ENCODE assay signal across 11 cellular contexts in genomic region chr10:77505431-77506334, GRCh38.
DNase-seq lines count a peak whose midpoint lies in the region; ATAC-seq and TF ChIP-seq lines count a peak whose summit lies in the region.
"Had no signal": no experiment of that assay in that cellular context is flagged by ENCODE, and none has a peak within 500 bp of the region (broad histone marks: within the 10 kb centered on the region; RNA-seq: fewer than 3 reads in every experiment).

No MANE protein-coding gene starts in this region.

- DNase-seq in GM04504 (ENCODE audit: low read depth): peak; percentile 85
- DNase-seq in RWPE1 (ENCODE audit: low spot score): peak; percentile 87
- peak; percentile 95 for DNase-seq in fibroblast of mammary gland (ENCODE audit: low read depth)
- DNase-seq in stimulated activated effector memory CD8-positive, alpha-beta T cell treated with anti-CD3 and anti-CD28 coated beads, Interleukin-12 subunit alpha, Interleukin-12 subunit beta, amount 100 ng/mL, for 72 hours (ENCODE audit: low spot score in 2 of 2): no peak
- no peak for DNase-seq in activated CD4-positive, alpha-beta T cell treated with anti-CD3 and anti-CD28 coated beads, Interleukin-2, amount 50 U/mL, for 4 hours
- DNase-seq: activated effector memory CD4-positive, alpha-beta T cell treated with Interleukin-2 at 50 U/mL for 16 hours; naive B cell; NCI-H2107; stimulated activated CD4-positive, alpha-beta T cell treated with anti-CD3 and anti-CD28 coated beads, Interleukin-4, amount 100 ng/mL, for 24 hours had no signal

- POLR2A ChIA-PET in RWPE1 (lab: Yijun Ruan, JAX; ENCODE audit: low non-redundant PET): interaction anchor here (0.6 kb wide), 1 partner anchor 151 kb away, joined by 4 read pairs; no protein-coding TSS in a partner anchor

- H3K27ac ChIP-seq in RWPE1: peak overlapping the region; percentile 83

- CTCF ChIA-PET in RWPE1 (lab: Yijun Ruan, JAX): interaction anchor here (1.0 to 2.1 kb wide), 4 partner anchors 8 to 501 kb away, joined by 3 to 5 read pairs (median 4); no protein-coding TSS in a partner anchor

- no peak for TF ChIP-seq CTCF in RWPE1 (conservative IDR thresholded peaks at IDR 0.05; ENCODE audit: low read depth)
- TF ChIP-seq CTCF in fibroblast of mammary gland (conservative IDR thresholded peaks at IDR 0.05; ENCODE audit: control insufficient read depth, insufficient read depth, low read depth, low read length): no peak

- H3K4me1 Mint-ChIP-seq in stimulated activated effector memory CD8-positive, alpha-beta T cell treated with anti-CD3 and anti-CD28 coated beads, Interleukin-12 subunit alpha, Interleukin-12 subunit beta, amount 100 ng/mL, for 72 hours: peaks cover 35% of the 10 kb centered on the region
- H3K4me1 Mint-ChIP-seq: naive B cell had no signal

- peak overlapping the region; percentile 77 for H3K27ac Mint-ChIP-seq in stimulated activated effector memory CD8-positive, alpha-beta T cell treated with anti-CD3 and anti-CD28 coated beads, Interleukin-12 subunit alpha, Interleukin-12 subunit beta, amount 100 ng/mL, for 72 hours

- no peak overlapping the region for H3K4me3 ChIP-seq in fibroblast of mammary gland (ENCODE audit: control insufficient read depth, low read depth, low read length)

- H3K4me3 Mint-ChIP-seq in stimulated activated effector memory CD8-positive, alpha-beta T cell treated with anti-CD3 and anti-CD28 coated beads, Interleukin-12 subunit alpha, Interleukin-12 subunit beta, amount 100 ng/mL, for 72 hours: peak overlapping the region; percentile 11
- H3K4me3 Mint-ChIP-seq: naive B cell had no signal

- ATAC-seq in stimulated activated effector memory CD8-positive, alpha-beta T cell treated with anti-CD3 and anti-CD28 coated beads, Interleukin-12 subunit alpha, Interleukin-12 subunit beta, amount 100 ng/mL, for 72 hours: peak; percentile 50
- ATAC-seq in GM18868 (IDR thresholded peaks at IDR 0.05; ENCODE audit: unreplicated experiment) (no peak), HG03175 (IDR thresholded peaks at IDR 0.05; ENCODE audit: unreplicated experiment) (no peak)

- H3K9me3 Mint-ChIP-seq in stimulated activated effector memory CD8-positive, alpha-beta T cell treated with anti-CD3 and anti-CD28 coated beads, Interleukin-12 subunit alpha, Interleukin-12 subunit beta, amount 100 ng/mL, for 72 hours: no peaks in the 10 kb centered on the region

- H3K36me3 Mint-ChIP-seq in stimulated activated effector memory CD8-positive, alpha-beta T cell treated with anti-CD3 and anti-CD28 coated beads, Interleukin-12 subunit alpha, Interleukin-12 subunit beta, amount 100 ng/mL, for 72 hours: no peaks in the 10 kb centered on the region
- H3K36me3 Mint-ChIP-seq: naive B cell had no signal

Comparison
In these comparisons a context has a peak if more than half of its experiments do, and no peak if none do; other contexts are left out.
1. DNase-seq: peak in GM04504 (single experiment), RWPE1 (single experiment) and fibroblast of mammary gland (single experiment); none in stimulated activated effector memory CD8-positive, alpha-beta T cell treated with anti-CD3 and anti-CD28 coated beads, Interleukin-12 subunit alpha, Interleukin-12 subunit beta, amount 100 ng/mL, for 72 hours (0 of 2) and activated CD4-positive, alpha-beta T cell treated with anti-CD3 and anti-CD28 coated beads, Interleukin-2, amount 50 U/mL, for 4 hours (0 of 2).